In the genomic region with DNA sequence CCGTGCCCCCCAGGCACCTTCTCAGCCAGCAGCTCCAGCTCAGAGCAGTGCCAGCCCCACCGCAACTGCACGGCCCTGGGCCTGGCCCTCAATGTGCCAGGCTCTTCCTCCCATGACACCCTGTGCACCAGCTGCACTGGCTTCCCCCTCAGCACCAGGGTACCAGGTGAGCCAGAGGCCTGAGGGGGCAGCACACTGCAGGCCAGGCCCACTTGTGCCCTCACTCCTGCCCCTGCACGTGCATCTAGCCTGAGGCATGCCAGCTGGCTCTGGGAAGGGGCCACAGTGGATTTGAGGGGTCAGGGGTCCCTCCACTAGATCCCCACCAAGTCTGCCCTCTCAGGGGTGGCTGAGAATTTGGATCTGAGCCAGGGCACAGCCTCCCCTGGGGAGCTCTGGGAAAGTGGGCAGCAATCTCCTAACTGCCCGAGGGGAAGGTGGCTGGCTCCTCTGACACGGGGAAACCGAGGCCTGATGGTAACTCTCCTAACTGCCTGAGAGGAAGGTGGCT, we compare ENCODE assay signal across 8 cellular contexts. TPM values are rescaled to one million over a fixed set of nuclear protein-coding genes. Genes with fewer than 3 reads are reported as not detected.
DNase-seq lines count a peak whose midpoint lies in the region; ATAC-seq and TF ChIP-seq lines count a peak whose summit lies in the region.
"Had no signal": no experiment of that assay in that cellular context is flagged by ENCODE, and none has a peak within 500 bp of the region (broad histone marks: within the 10 kb centered on the region; RNA-seq: fewer than 3 reads in every experiment).

No MANE protein-coding gene starts in this region.

- H3K4me1 ChIP-seq in right atrium auricular region, result peaks cover 0 to 52% of the 10 kb centered on the region in 2 donors
- peaks cover 16% of the 10 kb centered on the region for H3K4me1 ChIP-seq in upper lobe of right lung

- H3K27ac ChIP-seq in right atrium auricular region (peak overlapping the region in 1 of 2 donors; percentile 53), upper lobe of right lung (no peak overlapping the region)

- H3K27me3 ChIP-seq in right atrium auricular region, result no peaks in the 10 kb centered on the region
- H3K27me3 ChIP-seq in upper lobe of right lung, result no peaks in the 10 kb centered on the region

- H3K36me3 ChIP-seq in right atrium auricular region (peaks cover 14% of the 10 kb centered on the region), upper lobe of right lung (peaks cover 15% of the 10 kb centered on the region)

- H3K9me3 ChIP-seq in right atrium auricular region (no peaks in the 10 kb centered on the region), upper lobe of right lung (no peaks in the 10 kb centered on the region)

- intact Hi-C loops in Right ventricle myocardium inferior (cut with DNase I) (no loop called here), upper lobe of right lung (cut with DNase I) (no loop called here)

- TF ChIP-seq CTCF in right atrium auricular region (IDR thresholded peaks at IDR 0.05), result no peak
- no peak for TF ChIP-seq CTCF in upper lobe of right lung (IDR thresholded peaks at IDR 0.05)

- H3K4me3 ChIP-seq in right atrium auricular region, result peak overlapping the region in 1 of 2 donors; percentile 37
- H3K4me3 ChIP-seq in upper lobe of right lung, result peak overlapping the region; percentile 29

- peak; percentile 55 for DNase-seq in Right ventricle myocardium inferior (ENCODE audit: missing footprints)
- no peak for DNase-seq in right atrium auricular region (ENCODE audit: low spot score)
- DNase-seq in glomerular visceral epithelial cell (ENCODE audit: extremely low spot score), result peak; percentile 51
- DNase-seq in upper lobe of right lung, result no peak
- DNase-seq: activated naive CD8-positive, alpha-beta T cell treated with anti-CD3 and anti-CD28 coated beads, Interleukin-2, amount 10 ng/mL, durations not matched to agents 7 days and 5 days; COR-L47 had no signal

- ATAC-seq in Right ventricle myocardium inferior, result no peak
- no peak for ATAC-seq in upper lobe of right lung
- ATAC-seq in GM18502 (IDR thresholded peaks at IDR 0.05; ENCODE audit: poor library complexity, unreplicated experiment), result no peak
- ATAC-seq in HG03175 (IDR thresholded peaks at IDR 0.05; ENCODE audit: unreplicated experiment), result no peak

RNA-seq across cellular contexts. Expression of a gene that starts 1.0 kb away (rescaled TPM):
- total RNA-seq in Right ventricle myocardium inferior (1.0 TPM), right atrium auricular region (1 to 10 TPM; 1.2 to 3.8 TPM), upper lobe of right lung (14.4 TPM)
- total RNA-seq: activated naive CD8-positive, alpha-beta T cell treated with anti-CD3 and anti-CD28 coated beads, Interleukin-2, amount 10 ng/mL, durations not matched to agents 7 days and 5 days had no signal

RNA-seq across cellular contexts. Expression of a gene that starts 10.4 kb away (rescaled TPM):
- total RNA-seq in Right ventricle myocardium inferior, result 34.2 TPM
- total RNA-seq in right atrium auricular region, result 10 to 100 TPM; 33.5 to 39.4 TPM
- 49.4 TPM for total RNA-seq in upper lobe of right lung

RNA-seq across cellular contexts. Expression of a gene that starts 10.4 kb away (rescaled TPM):
- total RNA-seq in Right ventricle myocardium inferior (15.1 TPM), right atrium auricular region (10 to 100 TPM; 11.9 to 15.1 TPM), upper lobe of right lung (27.6 TPM)

RNA-seq across cellular contexts. Expression of a gene that starts 39.1 kb away (rescaled TPM):
- total RNA-seq in Right ventricle myocardium inferior, result 1.6 TPM
- total RNA-seq in right atrium auricular region, result 1 to 10 TPM; 2.4 to 2.5 TPM
- 7.8 TPM for total RNA-seq in upper lobe of right lung

RNA-seq across cellular contexts. Expression of a gene that starts 39.3 kb away (rescaled TPM):
- total RNA-seq in Right ventricle myocardium inferior (9.0 TPM), right atrium auricular region (1 to 10 TPM; 4.8 to 9.2 TPM), upper lobe of right lung (26.7 TPM)

Comparison
In these comparisons a context has a peak if more than half of its experiments do, and no peak if none do; other contexts are left out.
1. DNase-seq: peak in Right ventricle myocardium inferior (single experiment) and glomerular visceral epithelial cell (single experiment); none in right atrium auricular region (single experiment) and upper lobe of right lung (single experiment).